Comparison of ENCODE assay signal across 8 cellular contexts in the genomic region with DNA sequence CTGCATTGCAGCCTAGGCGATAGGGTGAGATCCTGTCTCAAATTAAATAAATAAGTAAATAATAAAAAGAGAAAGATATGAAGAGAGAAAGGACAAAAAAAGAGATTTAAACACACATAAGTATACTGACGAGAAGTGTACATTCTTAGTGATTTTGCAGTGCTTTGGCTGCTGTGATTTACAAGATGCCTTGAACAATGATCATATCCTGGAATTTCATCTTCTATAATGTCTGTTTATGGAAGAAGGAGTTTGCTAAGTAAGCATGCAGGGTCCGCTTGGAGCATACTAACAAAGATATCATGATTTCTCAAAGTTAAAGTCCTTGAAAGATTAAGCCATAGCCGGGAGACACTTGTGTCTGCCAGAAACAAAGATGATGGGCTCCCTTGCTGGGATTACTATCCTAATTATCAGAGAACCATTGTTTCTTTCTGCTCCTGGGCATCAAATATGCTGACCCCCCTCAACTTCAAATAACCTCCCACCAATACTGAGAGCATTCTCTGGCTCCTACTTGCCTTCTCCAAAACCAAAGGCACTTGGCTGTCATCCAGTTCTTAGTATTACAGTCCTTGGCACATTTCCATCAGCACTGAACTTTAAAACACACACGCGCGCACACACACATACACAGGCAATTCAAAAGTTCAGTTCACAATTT. TPM values are rescaled to one million over a fixed set of nuclear protein-coding genes. Genes with fewer than 3 reads are reported as not detected.
A peak's percentile ranks its signal among the peaks of the same experiment; 100 is the strongest.
DNase-seq lines count a peak whose midpoint lies in the region; ATAC-seq, FAIRE-seq and TF ChIP-seq lines count a peak whose summit lies in the region.

No MANE protein-coding gene starts in this region.

- TF ChIP-seq CTCF in ovary (IDR thresholded peaks at IDR 0.05) = no peak

- FAIRE-seq in endometrium (lab: Jason Lieb, UNC) (peak; percentile 89), frontal cortex (lab: Jason Lieb, UNC) (no peak)

- no peaks in the 10 kb centered on the region for H3K36me3 ChIP-seq in ovary

- H3K4me3 ChIP-seq in ovary = no peak overlapping the region

- peaks cover 6% of the 10 kb centered on the region for H3K4me1 ChIP-seq in ovary (ENCODE audit: insufficient read depth)

- no peak for TF ChIP-seq POLR2A in ovary (IDR thresholded peaks at IDR 0.05)

- no peaks in the 10 kb centered on the region for H3K27me3 ChIP-seq in ovary

- ATAC-seq in GM18519 (IDR thresholded peaks at IDR 0.05; ENCODE audit: low FRiP score, unreplicated experiment) (no peak), GM21786 (IDR thresholded peaks at IDR 0.05; ENCODE audit: unreplicated experiment) (no peak), GM19455 (IDR thresholded peaks at IDR 0.05; ENCODE audit: unreplicated experiment) (no peak)

- 16 to 19% (median 18%) methylated on average over 7 of the region's 7 CpGs for WGBS in ovary, 3 donors

- DNase-seq in Daoy (ENCODE audit: low read depth) = peak; percentile 81
- DNase-seq in NCI-H2227 (lab: John Stamatoyannopoulos, UW; ENCODE audit: unreplicated experiment) = peak; percentile 85
- peak; percentile 54 to 66 (median 57) for DNase-seq in ovary
- DNase-seq in frontal cortex (ENCODE audit: low spot score in 2 of 2) = no peak

- no peak for TF ChIP-seq EP300 in ovary (IDR thresholded peaks at IDR 0.05)

- intact Hi-C loops in ovary (cut with DNase I) = no loop called here

- H3K27ac ChIP-seq in ovary = peak overlapping the region in 1 of 2 donors; percentile 55

- H3K9me3 ChIP-seq in ovary = no peaks in the 10 kb centered on the region

RNA-seq across cellular contexts. Expression of a gene that starts 47.5 kb away (rescaled TPM):
- 27.7 and 83.7 TPM in 2 replicates for total RNA-seq in Daoy (2014; rRNA removed; shearing (Covaris generic))
- total RNA-seq in ovary = 10 to 100 TPM; 29.6 to 40.0 (median 33.9) TPM
- 10 to 100 TPM in 1 of 2 donors, 1 to 10 TPM in 1; 9.5 to 21.0 TPM for polyA plus RNA-seq in ovary
- total RNA-seq in frontal cortex = 63.6 TPM

Comparison
In these comparisons a context has a peak if more than half of its experiments do, and no peak if none do; other contexts are left out.
1. DNase-seq: peak in Daoy (single experiment), NCI-H2227 (single experiment) and ovary (5 of 5); none in frontal cortex (0 of 2).